10 cellular contexts compared by ENCODE assay signal in genomic region chr15:40420793-40421192, GRCh38. TPM values are rescaled to one million over a fixed set of nuclear protein-coding genes. Genes with fewer than 3 reads are reported as not detected.
DNase-seq lines count a peak whose midpoint lies in the region; ATAC-seq, FAIRE-seq and TF ChIP-seq lines count a peak whose summit lies in the region.
"Had no signal": no experiment of that assay in that cellular context is flagged by ENCODE, and none has a peak within 500 bp of the region (broad histone marks: within the 10 kb centered on the region; RNA-seq: fewer than 3 reads in every experiment).

No MANE protein-coding gene starts in this region.

- POLR2A ChIA-PET in HEK293 (lab: Yijun Ruan, JAX): interaction anchor here (1.0 to 1.3 kb wide), 2 partner anchors 16 to 31 kb away, joined by 3 to 4 read pairs; partner anchors contain the start of gene IVD

- no peaks in the 10 kb centered on the region for H3K9me3 ChIP-seq in HEK293 (ENCODE audit: control insufficient read depth, insufficient read depth, low read depth, low read length)
- no peaks in the 10 kb centered on the region for H3K9me3 ChIP-seq in duodenal mucosa (ENCODE audit: control insufficient read depth in 1 of 2, low read length in 2 of 2)
- no peaks in the 10 kb centered on the region for H3K9me3 ChIP-seq in esophagus squamous epithelium

- H3K9ac ChIP-seq in duodenal mucosa (ENCODE audit: low read depth in 1 of 2, low read length in 2 of 2): peak overlapping the region; percentile 10 to 51

- TF ChIP-seq CTCF in HEK293 (tag by site-specific recombination; IDR thresholded peaks at IDR 0.05) (no peak), esophagus squamous epithelium (IDR thresholded peaks at IDR 0.05) (no peak)

- H3K27me3 ChIP-seq in duodenal mucosa (ENCODE audit: control insufficient read depth in 1 of 2, insufficient read depth in 2 of 2, low read length in 2 of 2) (no peaks in the 10 kb centered on the region), esophagus squamous epithelium (no peaks in the 10 kb centered on the region)

- CTCF ChIA-PET in HEK293 (lab: Yijun Ruan, JAX): interaction anchor here (0.5 to 2.8 kb wide), 7 partner anchors 10 to 146 kb away, joined by 3 to 11 read pairs (median 3); no protein-coding TSS in a partner anchor

- no peaks in the 10 kb centered on the region; the same call in 1 of the 2 replicates for H3K4me1 ChIP-seq in HEK293 (ENCODE audit: control insufficient read depth, insufficient read depth, low read length)
- peaks cover 20 to 21% of the 10 kb centered on the region in 2 donors for H3K4me1 ChIP-seq in duodenal mucosa (ENCODE audit: control insufficient read depth in 1 of 2, insufficient read depth in 2 of 2, low read length in 2 of 2)
- peaks cover 11 to 24% (median 18%) of the 10 kb centered on the region in 3 donors for H3K4me1 ChIP-seq in esophagus squamous epithelium

- no peak overlapping the region for H3K4me3 ChIP-seq in HEK293 (ENCODE audit: low read depth, low read length)
- no peak overlapping the region for H3K4me3 ChIP-seq in duodenal mucosa (ENCODE audit: low read depth in 1 of 2, low read length in 2 of 2)
- no peak overlapping the region for H3K4me3 ChIP-seq in esophagus squamous epithelium

- intact Hi-C loops in sciatic nerve (cut with DNase I) (loop anchor here (5.0 kb wide), 1 partner anchor 138 kb away; the partner anchor contains the start of gene ANKRD63), esophagus squamous epithelium (cut with DNase I) (loop anchor here (5.0 kb wide), 1 partner anchor 138 kb away; the partner anchor contains the start of gene ANKRD63)

- 34 to 53% methylated on average over 2 of the region's 3 CpGs for WGBS in esophagus squamous epithelium, 2 donors

- H3K36me3 ChIP-seq in HEK293 (ENCODE audit: control insufficient read depth in 2 of 2, insufficient read depth in 1 of 2, low read length in 2 of 2) (peaks cover 0 to 22% of the 10 kb centered on the region in 2 experiments; a peak in 2 of 3 replicates), duodenal mucosa (ENCODE audit: control insufficient read depth in 1 of 2, insufficient read depth in 2 of 2, low read length in 2 of 2) (peaks cover 4 to 23% of the 10 kb centered on the region in 2 donors), esophagus squamous epithelium (peaks cover 0 to 37% (median 3%) of the 10 kb centered on the region in 3 donors)

- ATAC-seq in sciatic nerve: peak; percentile 28

- DNase-seq in NCI-H2196 (lab: John Stamatoyannopoulos, UW; ENCODE audit: unreplicated experiment): peak; percentile 54
- DNase-seq in sciatic nerve (ENCODE audit: low spot score): no peak
- no peak for DNase-seq in esophagus squamous epithelium (lab: John Stamatoyannopoulos, UW)
- no peak for DNase-seq in GM19239 (ENCODE audit: insufficient read length, low spot score)
- no peak for DNase-seq in activated CD4-positive, CD25-positive, alpha-beta regulatory T cell treated with anti-CD3 and anti-CD28 coated beads, Interleukin-2, amount 50 U/mL, for 72 hours
- DNase-seq: HCEC 1CT; stimulated activated naive CD8-positive, alpha-beta T cell treated with anti-CD3 and anti-CD28 coated beads, Interleukin-15, Interleukin-2, amounts not matched to agents 100 U/mL and 50 U/mL, for 24 hours had no signal

- no peak for FAIRE-seq in GM19239 (lab: Jason Lieb, UNC)

- no peak for TF ChIP-seq POLR2A in esophagus squamous epithelium (IDR thresholded peaks at IDR 0.05)

- H3K27ac ChIP-seq in HEK293 (ENCODE audit: extremely low read depth, low read depth, low read length): no peak overlapping the region
- H3K27ac ChIP-seq in duodenal mucosa (ENCODE audit: low read depth, low read length): no peak overlapping the region
- no peak overlapping the region for H3K27ac ChIP-seq in esophagus squamous epithelium
- H3K27ac ChIP-seq: HL-60 had no signal

TF ChIP-seq in HEK293, 187 proteins besides CTCF, POLR2A, EP300 and RAD21:
- no peak for TF ChIP-seq EGR2 (tag by site-specific recombination; IDR thresholded peaks at IDR 0.05; ENCODE audit: low read depth)
- TF ChIP-seq PRDM10 (tag by site-specific recombination; IDR thresholded peaks at IDR 0.05): peak; percentile 71
TF ChIP-seq in HEK293: peak in this region for 1.

RNA-seq across cellular contexts. Expression of gene IVD, which starts 15.2 kb away (rescaled TPM):
- total RNA-seq in sciatic nerve: 67.8 TPM
- 10 to 100 TPM; 10.7 to 42.2 (median 15.4) TPM for total RNA-seq in esophagus squamous epithelium

RNA-seq across cellular contexts. Expression of gene BAHD1, which starts 20.0 kb away (rescaled TPM):
- 17.2 TPM for total RNA-seq in sciatic nerve
- 10 to 100 TPM in 2 of 4 donors, 1 to 10 TPM in 2; 6.0 to 13.1 (median 9.8) TPM for total RNA-seq in esophagus squamous epithelium

RNA-seq across cellular contexts. Expression of gene KNSTRN, which starts 38.3 kb away (rescaled TPM):
- total RNA-seq in sciatic nerve (6.4 TPM), esophagus squamous epithelium (10 to 100 TPM; 11.3 to 22.0 (median 17.3) TPM)

RNA-seq across cellular contexts. Expression of gene CHST14, which starts 50.0 kb away (rescaled TPM):
- total RNA-seq in sciatic nerve: 13.5 TPM
- 1 to 10 TPM; 2.9 to 7.4 (median 5.2) TPM for total RNA-seq in esophagus squamous epithelium
